Comparison of ENCODE assay signal across 8 cellular contexts in the genomic region with DNA sequence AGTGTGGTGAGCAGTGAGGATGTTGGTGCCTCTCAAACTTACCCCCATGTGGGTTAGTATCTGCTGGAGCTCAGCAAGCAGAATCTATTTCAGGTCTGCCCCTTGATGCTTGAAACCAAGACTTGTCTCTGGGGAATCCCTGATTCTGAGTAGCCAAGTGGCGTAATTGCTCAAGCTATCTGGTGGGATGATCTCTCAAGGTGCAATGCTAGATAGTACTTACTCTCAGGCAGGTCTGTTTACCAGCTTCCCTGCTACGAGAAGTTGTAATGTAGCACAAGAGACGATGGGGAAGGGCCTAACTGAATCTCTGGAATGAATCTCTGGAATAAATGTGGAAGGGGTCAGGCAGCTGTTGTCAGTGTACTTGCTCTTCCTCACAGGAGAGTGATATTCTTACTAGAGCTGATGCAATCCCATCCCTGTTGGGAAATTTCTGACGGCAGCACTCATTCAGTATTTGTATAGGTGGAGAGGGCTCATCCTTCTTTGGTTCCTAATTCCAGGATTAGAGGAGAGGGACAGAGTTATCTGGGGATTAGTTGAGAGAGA.
A peak's percentile ranks its signal among the peaks of the same experiment; 100 is the strongest.
DNase-seq lines count a peak whose midpoint lies in the region; ATAC-seq, FAIRE-seq and TF ChIP-seq lines count a peak whose summit lies in the region.

No MANE protein-coding gene starts in this region.

- peak overlapping the region in 4 of 7 donors; percentile 4 to 46 (median 10) for H3K4me3 Mint-ChIP-seq in CD8-positive, alpha-beta memory T cell
- H3K4me3 Mint-ChIP-seq in activated T-helper 17 cell treated with anti-CD3 and anti-CD28 coated beads, Interleukin-2, amount 50 U/mL, for 72 hours: peak overlapping the region; percentile 72

- H3K9ac ChIP-seq in keratinocyte (ENCODE audit: control insufficient read depth, extremely low read depth, insufficient read depth, low read length): peak overlapping the region; percentile 75

- no peak for FAIRE-seq in keratinocyte (lab: Jason Lieb, UNC)

- DNase-seq in CD8-positive, alpha-beta memory T cell: no peak
- DNase-seq in GM19238 (ENCODE audit: insufficient read length, low spot score) (peak; percentile 30), keratinocyte (ENCODE audit: low read depth, low spot score) (no peak), NCI-H446 treated with DMSO at 0.1 percent for 48 hours (lab: John Stamatoyannopoulos, UW) (no peak), NCI-H1092 treated with DMSO at 0.1 percent for 48 hours (lab: John Stamatoyannopoulos, UW) (no peak)

- H3K79me2 ChIP-seq in keratinocyte (ENCODE audit: control insufficient read depth, insufficient read depth, low read length): peaks cover 89% of the 10 kb centered on the region

- H3K4me3 ChIP-seq in CD8-positive, alpha-beta memory T cell (ENCODE audit: low read length): no peak overlapping the region
- no peak overlapping the region for H3K4me3 ChIP-seq in keratinocyte (ENCODE audit: control insufficient read depth in 2 of 3, extremely low read depth in 1 of 3, insufficient read depth in 2 of 3, low read depth in 1 of 3, low read length in 3 of 3)
- H3K4me3 ChIP-seq in urinary bladder (ENCODE audit: low read depth, low read length): no peak overlapping the region

- H3K4me1 Mint-ChIP-seq in CD8-positive, alpha-beta memory T cell: peaks cover 80 to 90% (median 88%) of the 10 kb centered on the region in 3 donors
- H3K4me1 Mint-ChIP-seq in activated T-helper 17 cell treated with anti-CD3 and anti-CD28 coated beads, Interleukin-2, amount 50 U/mL, for 72 hours: peaks cover 76% of the 10 kb centered on the region

- H3K9me3 Mint-ChIP-seq in CD8-positive, alpha-beta memory T cell: no peaks in the 10 kb centered on the region
- no peaks in the 10 kb centered on the region for H3K9me3 Mint-ChIP-seq in activated T-helper 17 cell treated with anti-CD3 and anti-CD28 coated beads, Interleukin-2, amount 50 U/mL, for 72 hours

- no peak overlapping the region for H2AFZ ChIP-seq in keratinocyte (ENCODE audit: control insufficient read depth, low read length)

- H3K36me3 ChIP-seq in CD8-positive, alpha-beta memory T cell (ENCODE audit: insufficient read depth, low read length): no peaks in the 10 kb centered on the region
- peaks cover 8 to 13% of the 10 kb centered on the region in 2 experiments for H3K36me3 ChIP-seq in keratinocyte (ENCODE audit: control insufficient read depth in 2 of 2, extremely low read depth in 1 of 2, insufficient read depth in 2 of 2, low read length in 2 of 2)
- H3K36me3 ChIP-seq in urinary bladder (ENCODE audit: insufficient read depth): no peaks in the 10 kb centered on the region

- H3K27ac Mint-ChIP-seq in CD8-positive, alpha-beta memory T cell: peak overlapping the region in 7 of 8 donors; percentile 14 to 92 (median 73)
- H3K27ac Mint-ChIP-seq in activated T-helper 17 cell treated with anti-CD3 and anti-CD28 coated beads, Interleukin-2, amount 50 U/mL, for 72 hours: peak overlapping the region; percentile 71

- no peaks in the 10 kb centered on the region for H3K9me3 ChIP-seq in CD8-positive, alpha-beta memory T cell (ENCODE audit: low read length)
- H3K9me3 ChIP-seq in keratinocyte (ENCODE audit: control insufficient read depth, low read depth, low read length): no peaks in the 10 kb centered on the region

- peaks cover 5% of the 10 kb centered on the region for H3K9me1 ChIP-seq in keratinocyte (ENCODE audit: control insufficient read depth, extremely low read depth, insufficient read depth, low read length)

- POLR2A ChIA-PET in CD8-positive, alpha-beta memory T cell (lab: Charles Lee): no interaction called here

- H3K4me2 ChIP-seq in keratinocyte (ENCODE audit: control insufficient read depth, extremely low read depth, insufficient read depth, low read depth, low read length): peak overlapping the region; percentile 39

- TF ChIP-seq CTCF in keratinocyte (optimal IDR thresholded peaks at IDR 0.05 in 1 of 3, IDR thresholded peaks at IDR 0.05 in 1 of 3, conservative IDR thresholded peaks at IDR 0.05 in 1 of 3; ENCODE audit: extremely low read depth in 1 of 3, insufficient read depth in 2 of 3, low read length in 3 of 3): no peak

- CTCF ChIA-PET in CD8-positive, alpha-beta memory T cell (lab: Charles Lee): interaction anchor here (1.0 to 6.7 kb wide), 2 partner anchors 12 to 78 kb away, joined by 3 to 43 read pairs; no protein-coding TSS in a partner anchor

- WGBS in urinary bladder: 30% methylated on average over 4 of the region's 4 CpGs

- no peaks in the 10 kb centered on the region for H4K20me1 ChIP-seq in keratinocyte (ENCODE audit: control insufficient read depth, extremely low read depth, insufficient read depth, low read length)

- H3K4me1 ChIP-seq in CD8-positive, alpha-beta memory T cell (ENCODE audit: insufficient read depth, low read length): peaks cover 56% of the 10 kb centered on the region
- H3K4me1 ChIP-seq in keratinocyte (ENCODE audit: control insufficient read depth, extremely low read depth, insufficient read depth, low read length) (peaks cover 40% of the 10 kb centered on the region), urinary bladder (ENCODE audit: insufficient read depth) (peaks cover 1% of the 10 kb centered on the region)

- dilution Hi-C loops in keratinocyte (cut with MboI; ENCODE audit: extremely low pct_ligation_motif_present, low sequenced_read_pairs): no loop called here

- no peaks in the 10 kb centered on the region for H3K27me3 ChIP-seq in CD8-positive, alpha-beta memory T cell (ENCODE audit: insufficient read depth, low read length, poor library complexity, severe bottlenecking)
- no peaks in the 10 kb centered on the region for H3K27me3 ChIP-seq in keratinocyte (ENCODE audit: control insufficient read depth, extremely low read depth, insufficient read depth, low read length)

- H3K27ac ChIP-seq in CD8-positive, alpha-beta memory T cell (ENCODE audit: low read depth, low read length): no peak overlapping the region
- peak overlapping the region; percentile 82 for H3K27ac ChIP-seq in keratinocyte (ENCODE audit: control insufficient read depth, insufficient read depth, low read length)
- H3K27ac ChIP-seq in urinary bladder (ENCODE audit: low read depth): peak overlapping the region; percentile 46

- peaks cover 0 to 34% (median 3%) of the 10 kb centered on the region in 3 donors for H3K36me3 Mint-ChIP-seq in CD8-positive, alpha-beta memory T cell
- H3K36me3 Mint-ChIP-seq in activated T-helper 17 cell treated with anti-CD3 and anti-CD28 coated beads, Interleukin-2, amount 50 U/mL, for 72 hours (ENCODE audit: low read depth): peaks cover 47% of the 10 kb centered on the region

- peak; percentile 69 for ATAC-seq in HG03378 (IDR thresholded peaks at IDR 0.05; ENCODE audit: unreplicated experiment)
- ATAC-seq in activated T-helper 17 cell treated with anti-CD3 and anti-CD28 coated beads, Interleukin-2, amount 50 U/mL, for 72 hours (replicated peaks): peak; percentile 58

- H3K27me3 Mint-ChIP-seq in CD8-positive, alpha-beta memory T cell: no peaks in the 10 kb centered on the region
- no peaks in the 10 kb centered on the region for H3K27me3 Mint-ChIP-seq in activated T-helper 17 cell treated with anti-CD3 and anti-CD28 coated beads, Interleukin-2, amount 50 U/mL, for 72 hours
